ENCODE assay signal across 8 cellular contexts in the genomic region with DNA sequence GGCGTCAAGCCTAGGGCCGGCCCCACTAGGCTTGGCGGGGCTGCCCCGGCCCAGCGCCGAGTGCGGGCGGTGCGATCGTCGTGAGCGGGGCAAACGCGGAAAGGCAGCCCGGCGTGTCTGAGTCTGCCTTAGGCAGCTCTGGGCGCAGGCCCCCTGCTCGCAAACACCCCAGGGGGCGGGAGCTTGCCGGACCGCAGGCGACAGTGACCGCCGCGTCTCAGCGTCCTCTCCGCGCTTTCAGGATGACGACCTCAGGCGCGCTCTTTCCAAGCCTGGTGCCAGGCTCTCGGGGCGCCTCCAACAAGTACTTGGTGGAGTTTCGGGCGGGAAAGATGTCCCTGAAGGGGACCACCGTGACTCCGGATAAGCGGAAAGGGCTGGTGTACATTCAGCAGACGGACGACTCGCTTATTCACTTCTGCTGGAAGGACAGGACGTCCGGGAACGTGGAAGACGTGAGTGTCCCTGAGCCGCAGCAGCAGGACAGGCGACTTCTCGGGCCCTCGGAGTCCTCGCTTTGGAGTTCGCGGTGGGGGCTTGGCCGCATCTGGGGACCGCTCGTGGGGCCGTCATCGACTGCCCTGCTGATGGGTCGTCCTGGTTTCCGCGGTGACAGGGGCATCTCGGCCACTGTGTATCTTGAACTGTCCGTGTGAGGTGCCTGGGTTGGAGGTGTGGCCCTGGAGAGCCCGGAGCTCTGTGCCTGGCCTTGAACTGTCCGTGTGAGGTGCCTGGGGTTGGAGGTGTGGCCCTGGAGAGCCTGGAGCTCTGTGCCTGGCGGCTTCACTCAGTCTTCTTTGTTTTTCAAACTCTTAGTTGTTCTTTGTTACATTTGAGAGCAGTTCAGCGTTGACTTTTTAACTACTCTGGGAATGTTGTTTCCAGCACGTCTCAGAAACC. TPM values are rescaled to one million over a fixed set of nuclear protein-coding genes. Genes with fewer than 3 reads are reported as not detected.
DNase-seq lines count a peak whose midpoint lies in the region; ATAC-seq and TF ChIP-seq lines count a peak whose summit lies in the region.

No MANE protein-coding gene starts in this region.

- peak; percentile 2 for ATAC-seq in GM21515 (IDR thresholded peaks at IDR 0.05; ENCODE audit: unreplicated experiment)
- no peak for ATAC-seq in GM18858 (IDR thresholded peaks at IDR 0.05; ENCODE audit: unreplicated experiment)

- intact Hi-C loops in CD14-positive monocyte (cut with micrococcal nuclease) (loop anchor here (5.0 to 10.0 kb wide), 8 partner anchors 66 to 631 kb away; partner anchors contain the start of genes GID8 (in 1 of the 2), LSM14B (in 1 of the 2), MTG2 (in 1 of the 2) and OGFR (in 1 of the 2)), uterus (cut with DNase I; ENCODE audit: low total_unique reads) (loop anchor here (5.0 kb wide), 1 partner anchor 74 kb away; no protein-coding TSS in a partner anchor)

- H2AFZ ChIP-seq in mesenchymal stem cell (ENCODE audit: low read depth, low read length), result no peak overlapping the region

- H3K36me3 Mint-ChIP-seq in CD14-positive monocyte, result peaks cover 38 to 53% of the 10 kb centered on the region in 2 donors

- peaks cover 7% of the 10 kb centered on the region for H3K79me1 ChIP-seq in mesenchymal stem cell (replicated peaks; ENCODE audit: low read length, poor library complexity, severe bottlenecking)

- peak overlapping the region; percentile 49 for H2BK5ac ChIP-seq in mesenchymal stem cell (ENCODE audit: low read depth, low read length, poor library complexity, severe bottlenecking)

- H3K9ac ChIP-seq in mesenchymal stem cell (ENCODE audit: low read length), result peak overlapping the region; percentile 93

- H3K18ac ChIP-seq in mesenchymal stem cell (ENCODE audit: low read depth in 1 of 2, low read length in 2 of 2), result peak overlapping the region; percentile 25 to 79

- H3K4me3 ChIP-seq in coronary artery, result peak overlapping the region; percentile 96
- peak overlapping the region; percentile 87 to 98 for H3K4me3 ChIP-seq in mesenchymal stem cell (ENCODE audit: insufficient read depth in 1 of 2, low read depth in 1 of 2, low read length in 2 of 2)
- H3K4me3 ChIP-seq in uterus, result peak overlapping the region; percentile 57 to 96

- peak overlapping the region; percentile 62 for H2BK120ac ChIP-seq in mesenchymal stem cell (ENCODE audit: low read depth, low read length)

- DNase-seq in CD14-positive monocyte (ENCODE audit: low spot score) (no peak), coronary artery (ENCODE audit: low spot score) (no peak), mesenchymal stem cell (peak; percentile 41), uterus (peak in 1 of 2 donors; percentile 17), DMS114 treated with DMSO at 0.1 percent for 48 hours (lab: John Stamatoyannopoulos, UW; ENCODE audit: unreplicated experiment) (no peak)

- no peak overlapping the region for H2AK5ac ChIP-seq in mesenchymal stem cell (ENCODE audit: low read length, severe bottlenecking)

- peak overlapping the region; percentile 53 for H4K91ac ChIP-seq in mesenchymal stem cell (ENCODE audit: low read length)

- peak overlapping the region; percentile 80 for H2BK15ac ChIP-seq in mesenchymal stem cell (ENCODE audit: low read depth, poor library complexity, severe bottlenecking)

- no peak overlapping the region for H4K8ac ChIP-seq in mesenchymal stem cell (ENCODE audit: low read length)

- H3K27me3 ChIP-seq in mesenchymal stem cell (ENCODE audit: control insufficient read depth in 1 of 2, insufficient read depth in 1 of 2, low read length in 2 of 2) (no peaks in the 10 kb centered on the region), uterus (no peaks in the 10 kb centered on the region)

- H3K4me1 Mint-ChIP-seq in CD14-positive monocyte, result peaks cover 26% of the 10 kb centered on the region

- H3K9me3 ChIP-seq in mesenchymal stem cell (ENCODE audit: control insufficient read depth, low read length) (no peaks in the 10 kb centered on the region), uterus (no peaks in the 10 kb centered on the region)

- H3K36me3 ChIP-seq in mesenchymal stem cell (ENCODE audit: control insufficient read depth in 1 of 2, insufficient read depth in 2 of 2, low read depth in 1 of 2, low read length in 2 of 2) (peaks cover 40 to 65% of the 10 kb centered on the region in 2 experiments), uterus (no peaks in the 10 kb centered on the region)

- H3K27ac Mint-ChIP-seq in CD14-positive monocyte, result peak overlapping the region; percentile 76 to 94 (median 86)

- H3K4ac ChIP-seq in mesenchymal stem cell (ENCODE audit: low read depth in 1 of 2, low read length in 2 of 2), result peak overlapping the region; percentile 81 to 85

- peaks cover 0 to 4% (median 3%) of the 10 kb centered on the region in 3 donors for H3K27me3 Mint-ChIP-seq in CD14-positive monocyte (ENCODE audit: low read depth in 3 of 3)

- TF ChIP-seq CTCF in CD14-positive monocyte (IDR thresholded peaks at IDR 0.05) (no peak), coronary artery (IDR thresholded peaks at IDR 0.05) (no peak), uterus (IDR thresholded peaks at IDR 0.05) (no peak)

- peak overlapping the region in 1 of 2 experiments; percentile 85 for H3K23ac ChIP-seq in mesenchymal stem cell (ENCODE audit: low read length in 2 of 2)

- H2BK12ac ChIP-seq in mesenchymal stem cell (ENCODE audit: low read length in 2 of 2), result peak overlapping the region in 1 of 2 experiments; percentile 42

- H3K14ac ChIP-seq in mesenchymal stem cell (ENCODE audit: low read length in 2 of 2), result peak overlapping the region; percentile 26 to 28

- WGBS in mesenchymal stem cell, result 4% methylated on average over 67 of the region's 67 CpGs

- peaks cover 42% of the 10 kb centered on the region for H3K4me1 ChIP-seq in mesenchymal stem cell (ENCODE audit: control insufficient read depth, insufficient read depth, low read depth, low read length)
- peaks cover 0 to 12% of the 10 kb centered on the region in 2 donors for H3K4me1 ChIP-seq in uterus

- peak overlapping the region; percentile 90 to 95 for H3K4me3 Mint-ChIP-seq in CD14-positive monocyte

- no peak for TF ChIP-seq POLR2A in uterus (IDR thresholded peaks at IDR 0.05)

- H3K9me3 Mint-ChIP-seq in CD14-positive monocyte, result no peaks in the 10 kb centered on the region

- H3K27ac ChIP-seq in coronary artery, result peak overlapping the region; percentile 98 to 100
- H3K27ac ChIP-seq in mesenchymal stem cell (ENCODE audit: low read length, poor library complexity, severe bottlenecking), result peak overlapping the region; percentile 9
- peak overlapping the region; percentile 94 to 100 for H3K27ac ChIP-seq in uterus

- H3K4me2 ChIP-seq in mesenchymal stem cell (ENCODE audit: low read length, poor library complexity, severe bottlenecking), result peak overlapping the region; percentile 89

TF ChIP-seq in PFSK-1, 5 proteins besides CTCF, POLR2A, EP300 and RAD21:
- TF ChIP-seq POLR2AphosphoS5 (IDR thresholded peaks at IDR 0.05; ENCODE audit: low read depth, low read length) (no peak; the same call in 1 of the 2 replicates), SIN3A (IDR thresholded peaks at IDR 0.05; ENCODE audit: borderline replicate concordance, insufficient read depth, low read length) (0 out of 2 replicates have a peak, but pooled peaks have one; percentile 33), TAF1 (IDR thresholded peaks at IDR 0.05; ENCODE audit: borderline replicate concordance, insufficient read depth, low read length) (no peak)

RNA-seq across cellular contexts. Expression of gene ADRM1, which starts 0.8 kb away (rescaled TPM):
- polyA plus RNA-seq in CD14-positive monocyte, result 10 to 100 TPM; 72.5 to 81.5 TPM
- polyA plus RNA-seq in PFSK-1 (2012; ENCODE audit: insufficient read length, low read depth), result 307 TPM
- polyA plus RNA-seq in mesenchymal stem cell (2013, experiment 1 of 2), result 99.6 TPM
- 97.9 TPM for polyA plus RNA-seq in mesenchymal stem cell (2013, experiment 2 of 2)
- 10 to 100 TPM; 42.9 to 82.7 (median 60.9) TPM for total RNA-seq in uterus

Comparison
In these comparisons a context has a peak if more than half of its experiments do, and no peak if none do; other contexts are left out.
1. H3K27ac ChIP-seq: peak in every context shown above with its lines; median percentile 99 in coronary artery; 97 in uterus; 9 in mesenchymal stem cell.